In the genomic region with DNA sequence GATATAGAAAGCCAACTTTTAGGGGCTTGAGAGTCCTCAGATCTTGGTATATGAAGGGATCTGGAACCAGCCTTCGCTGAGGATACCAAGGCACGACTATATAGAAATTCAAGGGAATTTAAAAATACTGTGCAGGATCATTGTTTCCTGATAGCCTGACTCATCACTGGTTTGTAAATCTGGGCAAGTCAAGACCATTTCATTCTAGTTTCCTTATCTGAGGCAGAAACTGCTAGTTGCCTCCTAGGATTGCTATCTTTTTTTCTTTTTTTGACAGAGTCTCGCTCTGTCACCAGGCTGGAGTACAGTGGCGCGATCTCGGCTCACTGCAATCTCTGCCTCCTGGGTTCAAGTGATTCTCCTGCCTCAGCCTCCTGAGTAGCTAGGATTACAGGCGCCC, we compare ENCODE assay signal across 7 cellular contexts.
DNase-seq lines count a peak whose midpoint lies in the region; ATAC-seq and TF ChIP-seq lines count a peak whose summit lies in the region.
"Not testable (repeated sequence)": the region's sequence is repeated elsewhere in the genome, so short reads cannot be mapped to it uniquely, and the experiment has no call there.

No MANE protein-coding gene starts in this region.

- not testable (repeated sequence) for H3K4me3 ChIP-seq in RWPE2 (ENCODE audit: severe bottlenecking); choroid plexus epithelial cell (ENCODE audit: low read depth, low read length)

- H3K4me1 Mint-ChIP-seq in activated T-cell treated with anti-CD3 and anti-CD28 coated beads, Interleukin-2, amount 50 U/mL, for 24 hours (ENCODE audit: low read depth), result peaks cover 60% of the 10 kb centered on the region
- H3K4me1 Mint-ChIP-seq in activated naive CD8-positive, alpha-beta T cell (ENCODE audit: low read depth), result peaks cover 40% of the 10 kb centered on the region

- DNase-seq in RWPE2 (ENCODE audit: low spot score); activated T-cell treated with anti-CD3 and anti-CD28 coated beads, Interleukin-2, amount 50 U/mL, for 24 hours; stimulated activated naive CD8-positive, alpha-beta T cell treated with anti-CD3 and anti-CD28 coated beads, Interleukin-15, Interleukin-2, amounts not matched to agents 100 U/mL and 50 U/mL, for 24 hours: not testable (repeated sequence)
- peak; percentile 26 for DNase-seq in choroid plexus epithelial cell (ENCODE audit: low read depth)
- DNase-seq in iris pigment epithelial cell (ENCODE audit: low read depth), result peak; percentile 57

- H3K27me3 ChIP-seq in RWPE2 (ENCODE audit: insufficient read depth, poor library complexity, severe bottlenecking), result not testable (repeated sequence)

- not testable (repeated sequence) for H3K9me3 ChIP-seq in RWPE2 (ENCODE audit: severe bottlenecking)

- TF ChIP-seq CTCF in RWPE2 (IDR thresholded peaks at IDR 0.05; ENCODE audit: poor library complexity, severe bottlenecking); choroid plexus epithelial cell (conservative IDR thresholded peaks at IDR 0.05; ENCODE audit: low read depth, low read length): not testable (repeated sequence)

- not testable (repeated sequence) for H3K27ac ChIP-seq in RWPE2 (ENCODE audit: poor library complexity, severe bottlenecking)

- ATAC-seq in RWPE2 (ENCODE audit: low read depth) (peak; percentile 67), esophagus mucosa (peak; percentile 67)
- peak; percentile 35 for ATAC-seq in stimulated activated naive CD8-positive, alpha-beta T cell treated with anti-CD3 and anti-CD28 coated beads, Interleukin-15, Interleukin-2, amounts not matched to agents 100 U/mL and 50 U/mL, for 24 hours

- not testable (repeated sequence) for H3K4me1 ChIP-seq in RWPE2 (ENCODE audit: insufficient read depth, poor library complexity, severe bottlenecking)

- not testable (repeated sequence) for H3K4me3 Mint-ChIP-seq in activated T-cell treated with anti-CD3 and anti-CD28 coated beads, Interleukin-2, amount 50 U/mL, for 24 hours; activated naive CD8-positive, alpha-beta T cell

- not testable (repeated sequence) for H3K9me3 Mint-ChIP-seq in activated T-cell treated with anti-CD3 and anti-CD28 coated beads, Interleukin-2, amount 50 U/mL, for 24 hours; activated naive CD8-positive, alpha-beta T cell (ENCODE audit: low read depth)

- peak overlapping the region; percentile 89 for H3K27ac Mint-ChIP-seq in activated T-cell treated with anti-CD3 and anti-CD28 coated beads, Interleukin-2, amount 50 U/mL, for 24 hours
- peak overlapping the region; percentile 86 for H3K27ac Mint-ChIP-seq in activated naive CD8-positive, alpha-beta T cell

- not testable (repeated sequence) for H3K27me3 Mint-ChIP-seq in activated T-cell treated with anti-CD3 and anti-CD28 coated beads, Interleukin-2, amount 50 U/mL, for 24 hours; activated naive CD8-positive, alpha-beta T cell

- peaks cover 34% of the 10 kb centered on the region for H3K36me3 ChIP-seq in RWPE2 (ENCODE audit: low read depth)

- H3K36me3 Mint-ChIP-seq in activated T-cell treated with anti-CD3 and anti-CD28 coated beads, Interleukin-2, amount 50 U/mL, for 24 hours (ENCODE audit: low read depth), result peaks cover 65% of the 10 kb centered on the region
- peaks cover 11% of the 10 kb centered on the region for H3K36me3 Mint-ChIP-seq in activated naive CD8-positive, alpha-beta T cell
